17 cellular contexts compared by ENCODE assay signal in genomic region chr17:77771998-77772397, GRCh38.
DNase-seq lines count a peak whose midpoint lies in the region; ATAC-seq, FAIRE-seq and TF ChIP-seq lines count a peak whose summit lies in the region.
"Had no signal": no experiment of that assay in that cellular context is flagged by ENCODE, and none has a peak within 500 bp of the region (broad histone marks: within the 10 kb centered on the region; RNA-seq: fewer than 3 reads in every experiment).

No MANE protein-coding gene starts in this region.

- in situ Hi-C loops in HepG2 (cut with HindIII; ENCODE audit: extremely low pct_ligation_motif_present, low pct_unique_long_range_greater_than_20kb), result no loop called here

- no TSS peak for BruUV-seq in HepG2 (replicated peaks; lab: Mats Ljungman, UMichigan)

- no peak for TF ChIP-seq CTCF in HepG2 (CRISPR knock-in tag; IDR thresholded peaks at IDR 0.05)
- no peak for TF ChIP-seq CTCF in right lobe of liver (IDR thresholded peaks at IDR 0.05)
- TF ChIP-seq CTCF in endodermal cell (conservative IDR thresholded peaks at IDR 0.05), result no peak
- no peak for TF ChIP-seq CTCF in suprapubic skin (IDR thresholded peaks at IDR 0.05)

- H3K36me3 Mint-ChIP-seq in T-helper 17 cell (ENCODE audit: low read depth) (peaks cover 3% of the 10 kb centered on the region), endodermal cell (ENCODE audit: low read depth) (peaks cover 2% of the 10 kb centered on the region)
- H3K36me3 Mint-ChIP-seq: CD4-positive, alpha-beta memory T cell had no signal

- FAIRE-seq in HepG2 (lab: Jason Lieb, UNC), result no peak
- FAIRE-seq: D721Med had no signal

- H3K36me3 ChIP-seq in HepG2 (replicated peaks in 1 of 2; ENCODE audit: control insufficient read depth in 1 of 2, insufficient read depth in 2 of 2, low read length in 2 of 2), result no peaks in the 10 kb centered on the region
- H3K36me3 ChIP-seq in right lobe of liver, result no peaks in the 10 kb centered on the region
- H3K36me3 ChIP-seq in endodermal cell (ENCODE audit: control insufficient read depth, insufficient read depth, low read length), result no peaks in the 10 kb centered on the region
- H3K36me3 ChIP-seq in suprapubic skin, result no peaks in the 10 kb centered on the region
- H3K36me3 ChIP-seq: HAP-1, MG63 had no signal

- H3K27ac ChIP-seq in HepG2 (ENCODE audit: extremely low read length, insufficient read depth, low read length) (no peak overlapping the region), right lobe of liver (no peak overlapping the region), endodermal cell (ENCODE audit: low read depth, low read length) (no peak overlapping the region), suprapubic skin (no peak overlapping the region)
- H3K27ac ChIP-seq: PC-9 had no signal

- intact Hi-C loops in HepG2 (cut with micrococcal nuclease; ENCODE audit: unreplicated experiment) (loop anchor here (1.0 to 10.0 kb wide), 2 partner anchors 21 to 233 kb away; no protein-coding TSS in a partner anchor), right lobe of liver (cut with DNase I) (loop anchor here in 1 of 2 donors (10.0 kb wide), 1 partner anchor 243 kb away; no protein-coding TSS in a partner anchor)

- DNase-seq in HepG2 (ENCODE audit: low spot score) (no peak), right lobe of liver (no peak), T-helper 17 cell (no peak), endodermal cell (no peak), suprapubic skin (ENCODE audit: low spot score in 2 of 2) (no peak)
- DNase-seq: DMS79, NCI-H1092, NCI-H2081, NCI-H510A, NCI-H774 had no signal

- peaks cover 14% of the 10 kb centered on the region for H3K4me1 Mint-ChIP-seq in T-helper 17 cell
- peaks cover 17% of the 10 kb centered on the region for H3K4me1 Mint-ChIP-seq in endodermal cell

- TF ChIP-seq POLR2A in HepG2 (IDR thresholded peaks at IDR 0.05; ENCODE audit: insufficient read depth in 1 of 2, low read depth in 2 of 2, low read length in 2 of 2) (no peak), right lobe of liver (IDR thresholded peaks at IDR 0.05) (no peak), suprapubic skin (IDR thresholded peaks at IDR 0.05) (no peak)

- TF ChIP-seq RAD21 in HepG2 (CRISPR knock-in tag; IDR thresholded peaks at IDR 0.05), result no peak

- no peaks in the 10 kb centered on the region for H3K9me3 ChIP-seq in HepG2 (ENCODE audit: low read length)
- H3K9me3 ChIP-seq in right lobe of liver, result no peaks in the 10 kb centered on the region
- H3K9me3 ChIP-seq in T-helper 17 cell (ENCODE audit: control insufficient read depth, low read length, poor library complexity, severe bottlenecking), result no peaks in the 10 kb centered on the region
- no peaks in the 10 kb centered on the region for H3K9me3 ChIP-seq in endodermal cell (ENCODE audit: control insufficient read depth, low read length)
- no peaks in the 10 kb centered on the region for H3K9me3 ChIP-seq in suprapubic skin
- H3K9me3 ChIP-seq: HAP-1, MG63 had no signal

- H3K27me3 Mint-ChIP-seq in T-helper 17 cell (peaks cover 4% of the 10 kb centered on the region), endodermal cell (ENCODE audit: insufficient read depth) (peaks cover 61% of the 10 kb centered on the region)

- no peak for TF ChIP-seq EP300 in HepG2 (IDR thresholded peaks at IDR 0.05; ENCODE audit: low read depth in 2 of 2, low read length in 2 of 2)
- TF ChIP-seq EP300 in HepG2 (CRISPR knock-in tag; IDR thresholded peaks at IDR 0.05; ENCODE audit: borderline replicate concordance), result no peak
- no peak for TF ChIP-seq EP300 in suprapubic skin (IDR thresholded peaks at IDR 0.05)

- H3K9ac ChIP-seq in HepG2 (ENCODE audit: insufficient read depth, low read depth, low read length) (no peak overlapping the region), endodermal cell (ENCODE audit: extremely low read depth, low read length, poor library complexity, severe bottlenecking) (no peak overlapping the region)

- H3K9me3 Mint-ChIP-seq in endodermal cell, result peaks cover 3% of the 10 kb centered on the region
- H3K9me3 Mint-ChIP-seq: CD4-positive, alpha-beta memory T cell had no signal

- no peaks in the 10 kb centered on the region for H3K79me2 ChIP-seq in HepG2 (ENCODE audit: insufficient read depth, low read length)

- H3K4me1 ChIP-seq in HepG2 (ENCODE audit: insufficient read depth, low read length) (no peaks in the 10 kb centered on the region), right lobe of liver (no peaks in the 10 kb centered on the region), endodermal cell (ENCODE audit: control insufficient read depth, insufficient read depth, low read length) (no peaks in the 10 kb centered on the region), suprapubic skin (no peaks in the 10 kb centered on the region)
- H3K4me1 ChIP-seq: HAP-1 had no signal

- ATAC-seq in HepG2, result no peak
- ATAC-seq in right lobe of liver, result no peak
- no peak for ATAC-seq in T-helper 17 cell
- ATAC-seq in HG03045 (IDR thresholded peaks at IDR 0.05; ENCODE audit: unreplicated experiment), result no peak
- ATAC-seq in HG02763 (IDR thresholded peaks at IDR 0.05; ENCODE audit: unreplicated experiment), result no peak

- 32% methylated on average over 3 of the region's 5 CpGs for WGBS in HepG2 (ENCODE audit: low lambda C conversion rate)
- 67% methylated on average over 3 of the region's 5 CpGs for WGBS in right lobe of liver (ENCODE audit: insufficient coverage, low coverage, low lambda C conversion rate, missing lambda C conversion rate)
- 91 to 100% methylated on average over 1 to 5 of the region's 5 CpGs for WGBS in endodermal cell (ENCODE audit: insufficient coverage in 1 of 2, insufficient read length in 1 of 2), 2 experiments
- 86% methylated on average over 4 of the region's 5 CpGs for WGBS in suprapubic skin

- CTCF ChIA-PET in HepG2 (lab: Yijun Ruan, JAX; ENCODE audit: low intra/inter-chr PET ratio, low total read pairs), result no interaction called here

- no peak overlapping the region for H2AFZ ChIP-seq in HepG2 (ENCODE audit: low read length)
- H2AFZ ChIP-seq: PC-9 had no signal

- H3K27me3 ChIP-seq in HepG2 (ENCODE audit: control insufficient read depth in 1 of 2, insufficient read depth in 2 of 2, low read length in 2 of 2) (peaks cover 8 to 81% of the 10 kb centered on the region in 2 experiments), right lobe of liver (no peaks in the 10 kb centered on the region), endodermal cell (ENCODE audit: control insufficient read depth, insufficient read depth, low read length, poor library complexity, severe bottlenecking) (no peaks in the 10 kb centered on the region), suprapubic skin (no peaks in the 10 kb centered on the region)
- H3K27me3 ChIP-seq: MG63 had no signal

- H3K4me3 Mint-ChIP-seq in T-helper 17 cell (no peak overlapping the region), endodermal cell (no peak overlapping the region)

- H4K20me1 ChIP-seq in HepG2 (ENCODE audit: insufficient read depth, low read length), result no peaks in the 10 kb centered on the region

- H3K27ac Mint-ChIP-seq in T-helper 17 cell (peak overlapping the region; percentile 68), endodermal cell (peak overlapping the region; percentile 67)

- H3K4me3 ChIP-seq in HepG2 (replicated peaks in 1 of 3; ENCODE audit: insufficient read depth in 1 of 3, low read depth in 2 of 3, low read length in 3 of 3), result no peak overlapping the region
- H3K4me3 ChIP-seq in right lobe of liver, result no peak overlapping the region
- H3K4me3 ChIP-seq in endodermal cell (ENCODE audit: low read length), result no peak overlapping the region
- H3K4me3 ChIP-seq in suprapubic skin, result no peak overlapping the region
- H3K4me3 ChIP-seq: HAP-1, MG63, PC-9 had no signal

- POLR2A ChIA-PET in HepG2 (lab: Yijun Ruan, JAX), result no interaction called here

- no peak overlapping the region for H3K4me2 ChIP-seq in HepG2 (ENCODE audit: low read depth, low read length)
- H3K4me2 ChIP-seq: PC-9 had no signal

TF ChIP-seq in HepG2, 621 proteins besides CTCF, POLR2A, EP300 and RAD21:
- no peak for TF ChIP-seq ZXDC (CRISPR knock-in tag; IDR thresholded peaks at IDR 0.05)
- TF ChIP-seq ZNF768 (CRISPR knock-in tag; IDR thresholded peaks at IDR 0.05), result peak; percentile 90
- TF ChIP-seq SRY (CRISPR knock-in tag; IDR thresholded peaks at IDR 0.05), result 0 out of 2 replicates have a peak, but pooled peaks have one; percentile 32
- TF ChIP-seq ZNF7 (CRISPR knock-in tag; IDR thresholded peaks at IDR 0.05), result no peak
- no peak for TF ChIP-seq MTA1 (CRISPR knock-in tag; IDR thresholded peaks at IDR 0.05; ENCODE audit: borderline replicate concordance)
